In genomic region chrX:31223817-31224216, GRCh38 we compare ENCODE assay signal across 8 cellular contexts.
DNase-seq lines count a peak whose midpoint lies in the region; ATAC-seq, FAIRE-seq and TF ChIP-seq lines count a peak whose summit lies in the region.
"Had no signal": no experiment of that assay in that cellular context is flagged by ENCODE, and none has a peak within 500 bp of the region (broad histone marks: within the 10 kb centered on the region; RNA-seq: fewer than 3 reads in every experiment).

No MANE protein-coding gene starts in this region.

- FAIRE-seq in D721Med (lab: Jason Lieb, UNC): no peak

- no peak overlapping the region for H3K4me3 ChIP-seq in adipocyte (ENCODE audit: low read length)
- H3K4me3 ChIP-seq in suprapubic skin: no peak overlapping the region

- peak; percentile 74 for ATAC-seq in HG03280 (IDR thresholded peaks at IDR 0.05; ENCODE audit: unreplicated experiment)

- H3K36me3 ChIP-seq in adipocyte (ENCODE audit: control insufficient read depth, insufficient read depth, low read length, severe bottlenecking) (no peaks in the 10 kb centered on the region), suprapubic skin (no peaks in the 10 kb centered on the region)

- H3K27me3 ChIP-seq in adipocyte (replicated peaks; ENCODE audit: control insufficient read depth, insufficient read depth, low read length) (no peaks in the 10 kb centered on the region), suprapubic skin (no peaks in the 10 kb centered on the region)

- 48% methylated on average over 3 of the region's 3 CpGs for WGBS in suprapubic skin

- peaks cover 24% of the 10 kb centered on the region for H3K4me1 ChIP-seq in adipocyte (ENCODE audit: control insufficient read depth, insufficient read depth, low read length)
- H3K4me1 ChIP-seq in suprapubic skin: peaks cover 19% of the 10 kb centered on the region

- TF ChIP-seq CTCF in GM20000 (IDR thresholded peaks at IDR 0.05; ENCODE audit: extremely low read depth, missing control alignments): no peak
- no peak for TF ChIP-seq CTCF in suprapubic skin (IDR thresholded peaks at IDR 0.05)
- no peak for TF ChIP-seq CTCF in D721Med (IDR thresholded peaks at IDR 0.05; ENCODE audit: insufficient read depth, missing control alignments)

- DNase-seq in GM20000 (ENCODE audit: low spot score) (peak; percentile 5), adipocyte (ENCODE audit: low read depth) (peak; percentile 37), suprapubic skin (ENCODE audit: low spot score in 2 of 2) (no peak), D721Med (ENCODE audit: insufficient read length, low spot score) (no peak), HT-29 (ENCODE audit: low spot score) (no peak), Ammon's horn (ENCODE audit: low spot score) (no peak)

- no peaks in the 10 kb centered on the region for H3K9me3 ChIP-seq in adipocyte (ENCODE audit: control insufficient read depth, low read length)
- H3K9me3 ChIP-seq in suprapubic skin: no peaks in the 10 kb centered on the region

- H3K9ac ChIP-seq in adipocyte (ENCODE audit: low read length): no peak overlapping the region

- no peak for TF ChIP-seq EP300 in suprapubic skin (IDR thresholded peaks at IDR 0.05)

- peak overlapping the region; percentile 56 for H3K27ac ChIP-seq in suprapubic skin
- H3K27ac ChIP-seq: VCaP had no signal

- TF ChIP-seq POLR2A in suprapubic skin (IDR thresholded peaks at IDR 0.05): no peak

Comparison
In these comparisons a context has a peak if more than half of its experiments do, and no peak if none do; other contexts are left out.
1. DNase-seq: peak in GM20000 (single experiment) and adipocyte (single experiment); none in suprapubic skin (0 of 2), D721Med (single experiment), HT-29 (single experiment) and Ammon's horn (single experiment).